ENCODE assay signal across 1 cellular context in the genomic region with DNA sequence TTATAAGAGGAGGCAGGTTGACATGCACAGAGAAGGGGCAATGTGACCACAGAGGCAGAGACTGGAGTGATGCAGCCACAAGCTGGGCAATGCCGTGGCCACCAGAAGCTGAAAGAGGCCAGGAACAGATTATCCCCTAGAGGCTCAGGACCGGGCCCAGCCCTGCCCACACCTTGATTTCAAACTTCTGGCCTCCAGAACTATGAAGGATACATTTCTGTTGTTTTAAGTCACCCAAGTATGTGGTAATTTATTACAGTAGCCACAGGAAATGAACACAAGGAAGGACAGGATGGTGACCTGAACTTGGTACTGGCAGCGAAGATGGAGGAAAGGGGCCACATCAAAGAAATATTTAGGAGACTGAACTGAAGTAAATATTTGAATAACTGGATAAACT.
TF ChIP-seq lines count a peak whose summit lies in the region.

No MANE protein-coding gene starts in this region.

TF ChIP-seq in IMR-90, 13 proteins besides CTCF, POLR2A, EP300 and RAD21:
- no peak for TF ChIP-seq NFE2L2 (IDR thresholded peaks at IDR 0.05; ENCODE audit: low read depth, low read length)
- no peak for TF ChIP-seq RFX5 (IDR thresholded peaks at IDR 0.05; ENCODE audit: low read depth, low read length)
- TF ChIP-seq MXI1 (IDR thresholded peaks at IDR 0.05; ENCODE audit: borderline replicate concordance, low read depth, low read length), result no peak
- no peak for TF ChIP-seq SMC3 (IDR thresholded peaks at IDR 0.05; ENCODE audit: low read depth, low read length)
- TF ChIP-seq, protein P1, sequence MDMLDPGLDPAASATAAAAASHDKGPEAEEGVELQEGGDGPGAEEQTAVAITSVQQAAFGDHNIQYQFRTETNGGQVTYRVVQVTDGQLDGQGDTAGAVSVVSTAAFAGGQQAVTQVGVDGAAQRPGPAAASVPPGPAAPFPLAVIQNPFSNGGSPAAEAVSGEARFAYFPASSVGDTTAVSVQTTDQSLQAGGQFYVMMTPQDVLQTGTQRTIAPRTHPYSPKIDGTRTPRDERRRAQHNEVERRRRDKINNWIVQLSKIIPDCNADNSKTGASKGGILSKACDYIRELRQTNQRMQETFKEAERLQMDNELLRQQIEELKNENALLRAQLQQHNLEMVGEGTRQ (IDR thresholded peaks at IDR 0.05; ENCODE audit: low read depth, low read length), result no peak
- TF ChIP-seq RCOR1 (IDR thresholded peaks at IDR 0.05; ENCODE audit: insufficient replicate concordance, low read length), result no peak
